ENCODE assay signal across 8 cellular contexts in genomic region chr11:46338988-46339666, GRCh38. TPM values are rescaled to one million over a fixed set of nuclear protein-coding genes. Genes with fewer than 3 reads are reported as not detected.
DNase-seq lines count a peak whose midpoint lies in the region; ATAC-seq and TF ChIP-seq lines count a peak whose summit lies in the region.

No MANE protein-coding gene starts in this region.

- H3K9me3 Mint-ChIP-seq in MCF 10A (ENCODE audit: unreplicated experiment): no peaks in the 10 kb centered on the region

- no peaks in the 10 kb centered on the region for H3K9me3 ChIP-seq in breast epithelium
- no peaks in the 10 kb centered on the region for H3K9me3 ChIP-seq in uterus

- no peak for ATAC-seq in GM18498 (IDR thresholded peaks at IDR 0.05; ENCODE audit: unreplicated experiment)

- TF ChIP-seq CTCF in breast epithelium (IDR thresholded peaks at IDR 0.05): no peak
- TF ChIP-seq CTCF in MCF 10A (IDR thresholded peaks at IDR 0.05; ENCODE audit: unreplicated experiment): no peak
- no peak for TF ChIP-seq CTCF in uterus (IDR thresholded peaks at IDR 0.05)

- BruUV-seq in MCF 10A (replicated peaks; lab: Mats Ljungman, UMichigan): no TSS peak

- H3K36me3 Mint-ChIP-seq in MCF 10A (ENCODE audit: insufficient read depth, unreplicated experiment): no peaks in the 10 kb centered on the region

- no peak for TF ChIP-seq POLR2A in breast epithelium (IDR thresholded peaks at IDR 0.05)
- TF ChIP-seq POLR2A in uterus (IDR thresholded peaks at IDR 0.05): no peak

- CTCF ChIA-PET in MCF 10A (lab: Yijun Ruan, JAX): interaction anchor here (0.6 to 2.7 kb wide), 5 partner anchors 22 to 49 kb away, joined by 3 to 8 read pairs (median 3); no protein-coding TSS in a partner anchor

- H3K27ac Mint-ChIP-seq in MCF 10A (ENCODE audit: low read depth, unreplicated experiment): no peak overlapping the region

- intact Hi-C loops in breast epithelium (cut with DNase I; ENCODE audit: low total_unique reads): loop anchor here (2.0 kb wide), 1 partner anchor 46 kb away; no protein-coding TSS in a partner anchor
- intact Hi-C loops in MCF 10A (cut with micrococcal nuclease): no loop called here
- intact Hi-C loops in uterus (cut with DNase I; ENCODE audit: low total_unique reads): no loop called here

- H3K27me3 ChIP-seq in breast epithelium (no peaks in the 10 kb centered on the region), uterus (no peaks in the 10 kb centered on the region)

- no peak for DNase-seq in breast epithelium (ENCODE audit: low spot score in 2 of 2)
- DNase-seq in MCF 10A (ENCODE audit: unreplicated experiment): no peak
- DNase-seq in amniotic epithelial cell (ENCODE audit: low read depth): peak; percentile 42
- peak; percentile 83 for DNase-seq in left kidney (ENCODE audit: low read depth, low spot score)
- no peak for DNase-seq in uterus
- no peak for DNase-seq in inferior parietal cortex (ENCODE audit: extremely low spot score)
- no peak for DNase-seq in DMS53 treated with DMSO at 0.1 percent for 48 hours (lab: John Stamatoyannopoulos, UW; ENCODE audit: unreplicated experiment)

- H3K27me3 Mint-ChIP-seq in MCF 10A (ENCODE audit: insufficient read depth, unreplicated experiment): no peaks in the 10 kb centered on the region

- no peak overlapping the region for H3K4me3 Mint-ChIP-seq in MCF 10A (ENCODE audit: unreplicated experiment)

- POLR2A ChIA-PET in MCF 10A (lab: Yijun Ruan, JAX): interaction anchor here (0.7 to 1.4 kb wide), 3 partner anchors 8 to 214 kb away, joined by 3 to 4 read pairs (median 3); partner anchors contain the start of gene DGKZ

- H3K36me3 ChIP-seq in breast epithelium (no peaks in the 10 kb centered on the region), uterus (no peaks in the 10 kb centered on the region)

- H3K27ac ChIP-seq in breast epithelium (peak overlapping the region; percentile 61 to 77), uterus (peak overlapping the region; percentile 50 to 66)

- H3K4me1 ChIP-seq in breast epithelium (no peaks in the 10 kb centered on the region), uterus (no peaks in the 10 kb centered on the region)

- peaks cover 40% of the 10 kb centered on the region for H3K4me1 Mint-ChIP-seq in MCF 10A (ENCODE audit: insufficient read depth, unreplicated experiment)

- H3K4me3 ChIP-seq in breast epithelium (peak overlapping the region; percentile 21 to 57 (median 26)), uterus (peak overlapping the region in 1 of 2 donors; percentile 2)

RNA-seq across cellular contexts. Expression of gene DGKZ, which starts 8.1 kb away (rescaled TPM):
- 10 to 100 TPM; 42.3 to 46.5 (median 46.2) TPM for total RNA-seq in breast epithelium
- total RNA-seq in MCF 10A (2022): 52.8 and 57.9 TPM in 2 replicates
- 10 to 100 TPM; 13.5 to 55.3 (median 42.8) TPM for total RNA-seq in uterus

RNA-seq across cellular contexts. Expression of gene MDK, which starts 42.3 kb away (rescaled TPM):
- 100 to 1,000 TPM in 1 of 3 donors, 10 to 100 TPM in 2; 20.5 to 115 (median 54.7) TPM for total RNA-seq in breast epithelium
- total RNA-seq in MCF 10A (2022): 0.49 and 1.8 TPM in 2 replicates
- 100 to 1,000 TPM in 2 of 4 donors, 10 to 100 TPM in 2; 61.7 to 305 (median 103) TPM for total RNA-seq in uterus

RNA-seq across cellular contexts. Expression of gene CHRM4, which starts 52.4 kb away (rescaled TPM):
- total RNA-seq in breast epithelium (1 to 10 TPM in 1 of 3 donors, under 1 TPM in 1, not detected in 1; 0.66 to 1.1 TPM), MCF 10A (2022) (not detected in 2 replicates), uterus (under 1 TPM in 2 of 4 donors, not detected in 2; 0.14 to 0.67 TPM)

Comparison
In these comparisons a context has a peak if more than half of its experiments do, and no peak if none do; other contexts are left out.
1. DNase-seq: peak in amniotic epithelial cell (single experiment) and left kidney (single experiment); none in breast epithelium (0 of 2), MCF 10A (single experiment), uterus (0 of 2), inferior parietal cortex (single experiment) and DMS53 treated with DMSO at 0.1 percent for 48 hours (single experiment).